In genomic region chr4:121785479-121785878, GRCh38 we compare ENCODE assay signal across 13 cellular contexts. TPM values are rescaled to one million over a fixed set of nuclear protein-coding genes. Genes with fewer than 3 reads are reported as not detected.
A peak's percentile ranks its signal among the peaks of the same experiment; 100 is the strongest.
DNase-seq lines count a peak whose midpoint lies in the region; ATAC-seq, FAIRE-seq and TF ChIP-seq lines count a peak whose summit lies in the region.
"Had no signal": no experiment of that assay in that cellular context is flagged by ENCODE, and none has a peak within 500 bp of the region (broad histone marks: within the 10 kb centered on the region; RNA-seq: fewer than 3 reads in every experiment).

No MANE protein-coding gene starts in this region.

- H3K27me3 ChIP-seq in HepG2 (ENCODE audit: control insufficient read depth in 1 of 2, insufficient read depth in 2 of 2, low read length in 2 of 2), result no peaks in the 10 kb centered on the region
- no peaks in the 10 kb centered on the region for H3K27me3 ChIP-seq in right lobe of liver
- no peaks in the 10 kb centered on the region for H3K27me3 ChIP-seq in body of pancreas
- H3K27me3 ChIP-seq: thyroid gland had no signal

- in situ Hi-C loops in HepG2 (cut with HindIII; ENCODE audit: extremely low pct_ligation_motif_present, low pct_unique_long_range_greater_than_20kb), result no loop called here

- H2AFZ ChIP-seq in HepG2 (ENCODE audit: low read length), result no peak overlapping the region

- no peaks in the 10 kb centered on the region for H3K79me2 ChIP-seq in HepG2 (ENCODE audit: insufficient read depth, low read length)

- H3K27ac ChIP-seq in HepG2 (ENCODE audit: extremely low read length, insufficient read depth, low read length) (no peak overlapping the region), right lobe of liver (no peak overlapping the region), body of pancreas (no peak overlapping the region)
- H3K27ac ChIP-seq: thyroid gland had no signal

- peaks cover 1% of the 10 kb centered on the region for H3K36me3 Mint-ChIP-seq in chondrocyte (ENCODE audit: low read depth)
- H3K36me3 Mint-ChIP-seq in stimulated activated naive B cell treated with anti-CD40 and anti-IgM and Interleukin-4, amounts not matched to agents 10 μg/mL and 1 μg/mL and 100 μg/mL, for 72 hours, result no peaks in the 10 kb centered on the region
- H3K36me3 Mint-ChIP-seq in activated T-cell treated with anti-CD3 and anti-CD28 coated beads, Interleukin-2, amount 50 U/mL, for 72 hours (ENCODE audit: insufficient read depth in 2 of 2), result peaks cover 0 to 2% of the 10 kb centered on the region in 2 donors

- TF ChIP-seq POLR2A in HepG2 (IDR thresholded peaks at IDR 0.05; ENCODE audit: insufficient read depth in 1 of 2, low read depth in 2 of 2, low read length in 2 of 2), result no peak
- TF ChIP-seq POLR2A in right lobe of liver (IDR thresholded peaks at IDR 0.05), result no peak
- no peak for TF ChIP-seq POLR2A in body of pancreas (IDR thresholded peaks at IDR 0.05)

- H3K4me1 ChIP-seq in HepG2 (ENCODE audit: insufficient read depth, low read length) (no peaks in the 10 kb centered on the region), right lobe of liver (no peaks in the 10 kb centered on the region), body of pancreas (no peaks in the 10 kb centered on the region)
- H3K4me1 ChIP-seq: thyroid gland had no signal

- no peak for TF ChIP-seq RAD21 in HepG2 (CRISPR knock-in tag; IDR thresholded peaks at IDR 0.05)

- H3K9ac ChIP-seq in HepG2 (ENCODE audit: insufficient read depth, low read depth, low read length), result no peak overlapping the region

- H3K36me3 ChIP-seq in HepG2 (replicated peaks in 1 of 2; ENCODE audit: control insufficient read depth in 1 of 2, insufficient read depth in 2 of 2, low read length in 2 of 2) (no peaks in the 10 kb centered on the region), right lobe of liver (no peaks in the 10 kb centered on the region), body of pancreas (replicated peaks in 1 of 2; ENCODE audit: insufficient read depth in 1 of 2, low read depth in 2 of 2) (no peaks in the 10 kb centered on the region)
- H3K36me3 ChIP-seq: thyroid gland had no signal

- TF ChIP-seq CTCF in HepG2 (CRISPR knock-in tag; IDR thresholded peaks at IDR 0.05) (no peak), right lobe of liver (IDR thresholded peaks at IDR 0.05) (no peak), chondrocyte (IDR thresholded peaks at IDR 0.05) (no peak), body of pancreas (IDR thresholded peaks at IDR 0.05) (no peak)

- no peaks in the 10 kb centered on the region for H3K9me3 ChIP-seq in HepG2 (ENCODE audit: low read length)
- H3K9me3 ChIP-seq in right lobe of liver, result no peaks in the 10 kb centered on the region
- H3K9me3 ChIP-seq in body of pancreas, result no peaks in the 10 kb centered on the region
- H3K9me3 ChIP-seq: thyroid gland had no signal

- CTCF ChIA-PET in HepG2 (lab: Yijun Ruan, JAX; ENCODE audit: low intra/inter-chr PET ratio, low total read pairs), result no interaction called here

- H4K20me1 ChIP-seq in HepG2 (ENCODE audit: insufficient read depth, low read length), result no peaks in the 10 kb centered on the region

- peaks cover 53% of the 10 kb centered on the region for H3K4me1 Mint-ChIP-seq in chondrocyte (ENCODE audit: low read depth)
- H3K4me1 Mint-ChIP-seq in stimulated activated naive B cell treated with anti-CD40 and anti-IgM and Interleukin-4, amounts not matched to agents 10 μg/mL and 1 μg/mL and 100 μg/mL, for 72 hours, result no peaks in the 10 kb centered on the region
- H3K4me1 Mint-ChIP-seq in activated T-cell treated with anti-CD3 and anti-CD28 coated beads, Interleukin-2, amount 50 U/mL, for 72 hours (ENCODE audit: low read depth), result peaks cover 18% of the 10 kb centered on the region

- peak; percentile 66 for ATAC-seq in HepG2
- no peak for ATAC-seq in right lobe of liver
- ATAC-seq in stimulated activated naive B cell treated with anti-CD40 and anti-IgM and Interleukin-4, amounts not matched to agents 10 μg/mL and 1 μg/mL and 100 μg/mL, for 72 hours (replicated peaks), result no peak
- ATAC-seq in activated T-cell treated with anti-CD3 and anti-CD28 coated beads, Interleukin-2, amount 50 U/mL, for 72 hours (replicated peaks in 1 of 2), result no peak
- no peak for ATAC-seq in body of pancreas
- ATAC-seq: activated CD4-positive, CD25-positive, alpha-beta regulatory T cell treated with anti-CD3 and anti-CD28 coated beads, Interleukin-2, amount 50 U/mL, for 24 hours had no signal

- H3K4me3 Mint-ChIP-seq in chondrocyte (ENCODE audit: unreplicated experiment), result no peak overlapping the region
- no peak overlapping the region for H3K4me3 Mint-ChIP-seq in stimulated activated naive B cell treated with anti-CD40 and anti-IgM and Interleukin-4, amounts not matched to agents 10 μg/mL and 1 μg/mL and 100 μg/mL, for 72 hours
- H3K4me3 Mint-ChIP-seq in activated T-cell treated with anti-CD3 and anti-CD28 coated beads, Interleukin-2, amount 50 U/mL, for 72 hours, result no peak overlapping the region
- H3K4me3 Mint-ChIP-seq: activated T-helper 1 cell treated with anti-CD3 and anti-CD28 coated beads, Interleukin-12 subunit alpha, Interleukin-12 subunit beta, Interleukin-2, Interleukin-4 antibody, amounts not matched to agents 30 ng/mL and 10 ng/mL and 1 ng/mL, durations not matched to agents 14 hours and 24 hours and 36 hours had no signal

- no peaks in the 10 kb centered on the region for H3K27me3 Mint-ChIP-seq in chondrocyte (ENCODE audit: low read depth)
- peaks cover 34 to 39% of the 10 kb centered on the region in 2 donors for H3K27me3 Mint-ChIP-seq in stimulated activated naive B cell treated with anti-CD40 and anti-IgM and Interleukin-4, amounts not matched to agents 10 μg/mL and 1 μg/mL and 100 μg/mL, for 72 hours
- peaks cover 40% of the 10 kb centered on the region for H3K27me3 Mint-ChIP-seq in activated T-cell treated with anti-CD3 and anti-CD28 coated beads, Interleukin-2, amount 50 U/mL, for 72 hours (ENCODE audit: low read depth)

- no TSS peak for BruUV-seq in HepG2 (replicated peaks; lab: Mats Ljungman, UMichigan)

- TF ChIP-seq EP300 in HepG2 (IDR thresholded peaks at IDR 0.05; ENCODE audit: low read depth in 2 of 2, low read length in 2 of 2) (no peak), HepG2 (CRISPR knock-in tag; IDR thresholded peaks at IDR 0.05; ENCODE audit: borderline replicate concordance) (no peak)

- FAIRE-seq in HepG2 (lab: Jason Lieb, UNC), result no peak
- FAIRE-seq: bronchial epithelial cell had no signal

- H3K4me3 ChIP-seq in HepG2 (replicated peaks in 1 of 3; ENCODE audit: insufficient read depth in 1 of 3, low read depth in 2 of 3, low read length in 3 of 3) (no peak overlapping the region), right lobe of liver (no peak overlapping the region), body of pancreas (no peak overlapping the region)
- H3K4me3 ChIP-seq: thyroid gland had no signal

- peaks cover 14% of the 10 kb centered on the region for H3K9me3 Mint-ChIP-seq in chondrocyte (ENCODE audit: low read depth)
- H3K9me3 Mint-ChIP-seq in stimulated activated naive B cell treated with anti-CD40 and anti-IgM and Interleukin-4, amounts not matched to agents 10 μg/mL and 1 μg/mL and 100 μg/mL, for 72 hours, result peaks cover 0 to 2% of the 10 kb centered on the region in 2 donors
- peaks cover 0 to 1% of the 10 kb centered on the region in 2 donors for H3K9me3 Mint-ChIP-seq in activated T-cell treated with anti-CD3 and anti-CD28 coated beads, Interleukin-2, amount 50 U/mL, for 72 hours
- H3K9me3 Mint-ChIP-seq: activated T-helper 1 cell treated with anti-CD3 and anti-CD28 coated beads, Interleukin-12 subunit alpha, Interleukin-12 subunit beta, Interleukin-2, Interleukin-4 antibody, amounts not matched to agents 30 ng/mL and 10 ng/mL and 1 ng/mL, durations not matched to agents 14 hours and 24 hours and 36 hours had no signal

- no peak overlapping the region for H3K4me2 ChIP-seq in HepG2 (ENCODE audit: low read depth, low read length)

- H3K27ac Mint-ChIP-seq in chondrocyte (ENCODE audit: unreplicated experiment), result peak overlapping the region; percentile 91
- H3K27ac Mint-ChIP-seq in stimulated activated naive B cell treated with anti-CD40 and anti-IgM and Interleukin-4, amounts not matched to agents 10 μg/mL and 1 μg/mL and 100 μg/mL, for 72 hours, result no peak overlapping the region
- no peak overlapping the region for H3K27ac Mint-ChIP-seq in activated T-cell treated with anti-CD3 and anti-CD28 coated beads, Interleukin-2, amount 50 U/mL, for 72 hours
- H3K27ac Mint-ChIP-seq: activated T-helper 1 cell treated with anti-CD3 and anti-CD28 coated beads, Interleukin-12 subunit alpha, Interleukin-12 subunit beta, Interleukin-2, Interleukin-4 antibody, amounts not matched to agents 30 ng/mL and 10 ng/mL and 1 ng/mL, durations not matched to agents 14 hours and 24 hours and 36 hours had no signal

- intact Hi-C loops in HepG2 (cut with micrococcal nuclease; ENCODE audit: unreplicated experiment), result no loop called here
- intact Hi-C loops in right lobe of liver (cut with DNase I), result no loop called here
- intact Hi-C loops in body of pancreas (cut with DNase I), result no loop called here

- 44% methylated on average over 4 of the region's 4 CpGs for WGBS in HepG2 (ENCODE audit: low lambda C conversion rate)
- WGBS in right lobe of liver (ENCODE audit: insufficient coverage, low coverage, low lambda C conversion rate, missing lambda C conversion rate), result 47% methylated on average over 4 of the region's 4 CpGs
- 61 to 62% methylated on average over 4 of the region's 4 CpGs for WGBS in body of pancreas, 2 donors

- POLR2A ChIA-PET in HepG2 (lab: Yijun Ruan, JAX), result no interaction called here

- no peak for DNase-seq in HepG2 (ENCODE audit: low spot score)
- DNase-seq in right lobe of liver, result no peak
- DNase-seq in chondrocyte (ENCODE audit: low spot score), result no peak
- peak; percentile 31 for DNase-seq in iris pigment epithelial cell (ENCODE audit: low read depth)
- DNase-seq in stimulated activated naive B cell treated with anti-CD40 and anti-IgM and Interleukin-4, amounts not matched to agents 10 μg/mL and 1 μg/mL and 100 μg/mL, for 72 hours, result no peak
- DNase-seq in activated T-cell treated with anti-CD3 and anti-CD28 coated beads, Interleukin-2, amount 50 U/mL, for 72 hours, result no peak
- no peak for DNase-seq in body of pancreas
- no peak for DNase-seq in activated CD4-positive, alpha-beta T cell treated with anti-CD3 and anti-CD28 coated beads, Interleukin-2, amount 50 U/mL, for 48 hours
- DNase-seq: Kasumi-1, thyroid gland had no signal

RNA-seq across cellular contexts. Expression of gene EXOSC9, which starts 15.6 kb away (rescaled TPM):
- total RNA-seq in HepG2 (2016; rRNA removed; fragmentation: Illumina TruSeq; extraction: Trizol), result 48.0 and 61.5 TPM in 2 replicates
- total RNA-seq in HepG2 (2016; cell fraction: cytosol; rRNA removed; fragmentation: Illumina TruSeq; extraction: Trizol; ENCODE audit: low read depth), result 11.6 and 13.2 TPM in 2 replicates
- 50.1 and 58.9 TPM in 2 replicates for total RNA-seq in HepG2 (2016; cell fraction: insoluble cytoplasmic fraction; rRNA removed; fragmentation: Illumina TruSeq; extraction: Trizol)
- 10.8 and 14.2 TPM in 2 replicates for total RNA-seq in HepG2 (2016; cell fraction: membrane; rRNA removed; fragmentation: Illumina TruSeq; extraction: Trizol)
- 52.8 and 54.3 TPM in 2 replicates for total RNA-seq in HepG2 (2016; cell fraction: nucleus; rRNA removed; fragmentation: Illumina TruSeq; extraction: Trizol)
- 22.0 and 26.0 TPM in 2 replicates for polyA plus RNA-seq in HepG2 (2011; rRNA removed)
- 10.7 and 14.0 TPM in 2 replicates for polyA plus RNA-seq in HepG2 (2011; cell fraction: cytosol; rRNA removed)
- polyA plus RNA-seq in HepG2 (2011; cell fraction: nucleus; rRNA removed), result 18.4 and 19.8 TPM in 2 replicates
- 14.7 and 24.9 TPM in 2 replicates for polyA plus RNA-seq in HepG2 (2012)
- 5.8 and 6.1 TPM in 2 replicates for polyA plus RNA-seq in HepG2 (2016; cell fraction: cytosol; fragmentation: Illumina TruSeq; extraction: Trizol; ENCODE audit: low read depth)
- polyA plus RNA-seq in HepG2 (2016; cell fraction: insoluble cytoplasmic fraction; fragmentation: Illumina TruSeq; extraction: Trizol; ENCODE audit: low read depth), result 57.5 and 60.8 TPM in 2 replicates
- polyA plus RNA-seq in HepG2 (2016; cell fraction: membrane; fragmentation: Illumina TruSeq; extraction: Trizol; ENCODE audit: low read depth), result 6.9 and 7.7 TPM in 2 replicates
- polyA plus RNA-seq in HepG2 (2016; cell fraction: nucleus; fragmentation: Illumina TruSeq; extraction: Trizol; ENCODE audit: insufficient read depth, low read depth), result 70.0 and 70.1 TPM in 2 replicates
- polyA minus RNA-seq in HepG2 (2011; rRNA and poly(A)+ RNA removed; ENCODE audit: low replicate concordance), result 18.6 and 40.8 TPM in 2 replicates
- polyA minus RNA-seq in HepG2 (2011; cell fraction: cytosol; rRNA and poly(A)+ RNA removed), result 9.4 and 10.3 TPM in 2 replicates
- polyA minus RNA-seq in HepG2 (2011; cell fraction: nucleus; rRNA and poly(A)+ RNA removed), result 43.0 and 52.7 TPM in 2 replicates
- total RNA-seq in right lobe of liver, result 10 to 100 TPM in 1 of 6 experiments, 1 to 10 TPM in 5; 3.6 to 12.5 (median 6.5) TPM
- total RNA-seq in chondrocyte, result 15.8 to 28.7 TPM (median 16.3 TPM) in 3 replicates
- total RNA-seq in activated T-cell treated with anti-CD3 and anti-CD28 coated beads, Interleukin-2, amount 50 U/mL, for 72 hours, result 10 to 100 TPM; 52.7 to 70.0 TPM
- 10 to 100 TPM; 10.6 to 14.2 TPM for total RNA-seq in body of pancreas

RNA-seq across cellular contexts. Expression of gene SMIM43, which starts 20.5 kb away (rescaled TPM):
- total RNA-seq in HepG2 (2016; rRNA removed; fragmentation: Illumina TruSeq; extraction: Trizol) (not detected in 2 replicates), right lobe of liver (not detected), chondrocyte (0.34 TPM in 1 of 3 replicates, not detected in the others), body of pancreas (not detected)
- not detected in 2 replicates for total RNA-seq in HepG2 (2016; cell fraction: cytosol; rRNA removed; fragmentation: Illumina TruSeq; extraction: Trizol; ENCODE audit: low read depth)
- total RNA-seq in HepG2 (2016; cell fraction: insoluble cytoplasmic fraction; rRNA removed; fragmentation: Illumina TruSeq; extraction: Trizol), result not detected in 2 replicates
- total RNA-seq in HepG2 (2016; cell fraction: membrane; rRNA removed; fragmentation: Illumina TruSeq; extraction: Trizol), result not detected in 2 replicates
- not detected in 2 replicates for total RNA-seq in HepG2 (2016; cell fraction: nucleus; rRNA removed; fragmentation: Illumina TruSeq; extraction: Trizol)
- polyA plus RNA-seq in HepG2 (2011; rRNA removed), result not detected in 2 replicates
- polyA plus RNA-seq in HepG2 (2011; cell fraction: cytosol; rRNA removed), result not detected in 2 replicates
- not detected in 2 replicates for polyA plus RNA-seq in HepG2 (2011; cell fraction: nucleus; rRNA removed)
- polyA plus RNA-seq in HepG2 (2012), result not detected in 2 replicates
- polyA plus RNA-seq in HepG2 (2016; cell fraction: cytosol; fragmentation: Illumina TruSeq; extraction: Trizol; ENCODE audit: low read depth), result not detected in 2 replicates
- polyA plus RNA-seq in HepG2 (2016; cell fraction: insoluble cytoplasmic fraction; fragmentation: Illumina TruSeq; extraction: Trizol; ENCODE audit: low read depth), result not detected in 2 replicates
- not detected in 2 replicates for polyA plus RNA-seq in HepG2 (2016; cell fraction: membrane; fragmentation: Illumina TruSeq; extraction: Trizol; ENCODE audit: low read depth)
- polyA plus RNA-seq in HepG2 (2016; cell fraction: nucleus; fragmentation: Illumina TruSeq; extraction: Trizol; ENCODE audit: insufficient read depth, low read depth), result not detected in 2 replicates
- polyA minus RNA-seq in HepG2 (2011; rRNA and poly(A)+ RNA removed; ENCODE audit: low replicate concordance), result not detected in 2 replicates
- not detected in 2 replicates for polyA minus RNA-seq in HepG2 (2011; cell fraction: cytosol; rRNA and poly(A)+ RNA removed)
- not detected in 2 replicates for polyA minus RNA-seq in HepG2 (2011; cell fraction: nucleus; rRNA and poly(A)+ RNA removed)
- total RNA-seq in activated T-cell treated with anti-CD3 and anti-CD28 coated beads, Interleukin-2, amount 50 U/mL, for 72 hours, result not detected
- total RNA-seq: activated T-helper 1 cell treated with anti-CD3 and anti-CD28 coated beads, Interleukin-12 subunit alpha, Interleukin-12 subunit beta, Interleukin-2, Interleukin-4 antibody, amounts not matched to agents 30 ng/mL and 10 ng/mL and 1 ng/mL, durations not matched to agents 14 hours and 24 hours and 36 hours; thyroid gland had no signal

RNA-seq across cellular contexts. Expression of gene CCNA2, which starts 38.2 kb away (rescaled TPM):
- 105 and 160 TPM in 2 replicates for total RNA-seq in HepG2 (2016; rRNA removed; fragmentation: Illumina TruSeq; extraction: Trizol)
- total RNA-seq in HepG2 (2016; cell fraction: cytosol; rRNA removed; fragmentation: Illumina TruSeq; extraction: Trizol; ENCODE audit: low read depth), result 19.3 and 23.4 TPM in 2 replicates
- 105 and 159 TPM in 2 replicates for total RNA-seq in HepG2 (2016; cell fraction: insoluble cytoplasmic fraction; rRNA removed; fragmentation: Illumina TruSeq; extraction: Trizol)
- total RNA-seq in HepG2 (2016; cell fraction: membrane; rRNA removed; fragmentation: Illumina TruSeq; extraction: Trizol), result 62.7 and 72.7 TPM in 2 replicates
- 51.9 and 52.5 TPM in 2 replicates for total RNA-seq in HepG2 (2016; cell fraction: nucleus; rRNA removed; fragmentation: Illumina TruSeq; extraction: Trizol)
- polyA plus RNA-seq in HepG2 (2011; rRNA removed), result 16.4 and 31.3 TPM in 2 replicates
- polyA plus RNA-seq in HepG2 (2011; cell fraction: cytosol; rRNA removed), result 16.5 and 20.2 TPM in 2 replicates
- polyA plus RNA-seq in HepG2 (2011; cell fraction: nucleus; rRNA removed), result 8.6 and 11.5 TPM in 2 replicates
- polyA plus RNA-seq in HepG2 (2012), result 14.0 and 32.6 TPM in 2 replicates
- polyA plus RNA-seq in HepG2 (2016; cell fraction: cytosol; fragmentation: Illumina TruSeq; extraction: Trizol; ENCODE audit: low read depth), result 15.7 and 21.9 TPM in 2 replicates
- 147 and 153 TPM in 2 replicates for polyA plus RNA-seq in HepG2 (2016; cell fraction: insoluble cytoplasmic fraction; fragmentation: Illumina TruSeq; extraction: Trizol; ENCODE audit: low read depth)
- polyA plus RNA-seq in HepG2 (2016; cell fraction: membrane; fragmentation: Illumina TruSeq; extraction: Trizol; ENCODE audit: low read depth), result 40.9 and 46.7 TPM in 2 replicates
- polyA plus RNA-seq in HepG2 (2016; cell fraction: nucleus; fragmentation: Illumina TruSeq; extraction: Trizol; ENCODE audit: insufficient read depth, low read depth), result 58.2 and 59.5 TPM in 2 replicates
- 19.7 and 33.7 TPM in 2 replicates for polyA minus RNA-seq in HepG2 (2011; rRNA and poly(A)+ RNA removed; ENCODE audit: low replicate concordance)
- 24.3 and 34.8 TPM in 2 replicates for polyA minus RNA-seq in HepG2 (2011; cell fraction: cytosol; rRNA and poly(A)+ RNA removed)
- polyA minus RNA-seq in HepG2 (2011; cell fraction: nucleus; rRNA and poly(A)+ RNA removed), result 13.9 and 16.0 TPM in 2 replicates
- total RNA-seq in right lobe of liver, result 1 to 10 TPM in 3 of 6 experiments, under 1 TPM in 3; 0.15 to 4.3 (median 1.4) TPM
- 8.2 to 10.3 TPM (median 9.3 TPM) in 3 replicates for total RNA-seq in chondrocyte
- total RNA-seq in activated T-cell treated with anti-CD3 and anti-CD28 coated beads, Interleukin-2, amount 50 U/mL, for 72 hours, result 10 to 100 TPM; 69.0 to 74.8 TPM
- total RNA-seq in body of pancreas, result under 1 TPM; 0.33 to 0.52 TPM
